Comparison of ENCODE assay signal across 1 cellular context in the genomic region with DNA sequence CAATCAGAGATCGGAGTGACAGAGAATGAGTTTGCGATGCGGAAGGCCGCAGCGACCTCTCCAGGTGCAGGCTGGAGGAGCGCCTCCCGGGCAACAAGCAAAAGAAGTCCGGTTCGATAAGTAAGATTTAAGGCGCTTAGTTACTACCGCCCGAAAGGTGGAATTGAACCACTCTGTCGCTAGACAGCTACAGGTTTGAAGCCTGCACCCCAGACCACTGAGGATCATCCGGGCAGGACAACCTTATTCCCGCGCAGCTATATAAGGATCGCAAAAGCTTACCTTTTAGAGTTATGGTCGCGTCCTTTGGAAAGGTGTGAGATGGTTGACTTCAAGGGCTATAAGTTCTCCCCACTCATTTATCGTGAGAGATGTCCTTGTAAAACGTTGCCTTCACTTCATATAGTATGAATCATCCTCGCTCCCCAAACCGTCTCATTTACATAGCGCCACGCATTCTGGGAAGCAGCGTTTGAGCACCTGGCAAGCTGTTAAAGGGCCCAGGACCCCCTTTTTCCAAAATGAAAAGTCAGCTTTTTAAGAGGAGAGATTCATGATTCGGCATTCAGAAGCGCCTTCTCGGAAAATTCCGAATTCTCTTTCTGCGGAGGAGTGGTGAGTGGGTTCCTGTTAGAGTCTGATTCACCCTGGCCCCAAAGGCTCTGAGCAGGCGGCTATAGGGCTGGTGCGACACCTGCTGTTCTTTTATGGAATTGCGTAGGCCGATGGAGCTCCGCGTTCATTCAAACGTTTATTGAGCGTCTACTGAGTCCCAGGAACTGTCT.
TF ChIP-seq lines count a peak whose summit lies in the region.

No MANE protein-coding gene starts in this region.

TF ChIP-seq in HEK293, 187 proteins besides CTCF, POLR2A, EP300 and RAD21 (continued from another document):
- TF ChIP-seq ZNF350 (tag by site-specific recombination; IDR thresholded peaks at IDR 0.05) (peak; percentile 29; the same call in 1 of the 2 replicates), ZNF324 (tag by site-specific recombination; IDR thresholded peaks at IDR 0.05) (peak; percentile 75; the same call in 1 of the 2 replicates), SP3 (tag by site-specific recombination; IDR thresholded peaks at IDR 0.05) (peak; percentile 68), ZNF670 (tag by site-specific recombination; IDR thresholded peaks at IDR 0.05; ENCODE audit: low read depth) (no peak), MYNN (tag by site-specific recombination; IDR thresholded peaks at IDR 0.05; ENCODE audit: borderline replicate concordance) (peak; percentile 96), ZNF112 (tag by site-specific recombination; IDR thresholded peaks at IDR 0.05) (no peak), ZNF311 (tag by site-specific recombination; IDR thresholded peaks at IDR 0.05; ENCODE audit: borderline replicate concordance) (no peak), ZNF366 (tag by site-specific recombination; conservative IDR thresholded peaks at IDR 0.05) (0 out of 2 replicates have a peak, but pooled peaks have one; percentile 45), ZXDB (tag by site-specific recombination; IDR thresholded peaks at IDR 0.05) (peak; percentile 80), ZNF169 (tag by site-specific recombination; IDR thresholded peaks at IDR 0.05) (no peak), ZSCAN30 (tag by site-specific recombination; IDR thresholded peaks at IDR 0.05) (peak; percentile 78), ZNF791 (tag by site-specific recombination; IDR thresholded peaks at IDR 0.05) (no peak), ZNF157 (tag by site-specific recombination; IDR thresholded peaks at IDR 0.05) (no peak), ZNF501 (tag by site-specific recombination; IDR thresholded peaks at IDR 0.05) (0 out of 2 replicates have a peak, but pooled peaks have one; percentile 52), ZNF132 (tag by site-specific recombination; IDR thresholded peaks at IDR 0.05; ENCODE audit: borderline replicate concordance) (no peak), ZNF76 (tag by site-specific recombination; IDR thresholded peaks at IDR 0.05; ENCODE audit: borderline replicate concordance, low read depth) (peak; percentile 98), ZFP69B (tag by site-specific recombination; IDR thresholded peaks at IDR 0.05) (no peak), ZNF335 (tag by site-specific recombination; conservative IDR thresholded peaks at IDR 0.05) (peak; percentile 85), ZNF785 (tag by site-specific recombination; IDR thresholded peaks at IDR 0.05) (no peak), ZNF560 (tag by site-specific recombination; IDR thresholded peaks at IDR 0.05; ENCODE audit: borderline replicate concordance) (no peak), EGR2 (tag by site-specific recombination; IDR thresholded peaks at IDR 0.05; ENCODE audit: low read depth) (peak; percentile 37; the same call in 1 of the 2 replicates), ZBTB48 (tag by site-specific recombination; IDR thresholded peaks at IDR 0.05) (peak; percentile 53; the same call in 1 of the 2 replicates), HOXC10 (CRISPR knock-in tag; IDR thresholded peaks at IDR 0.05) (no peak), SCRT2 (tag by site-specific recombination; IDR thresholded peaks at IDR 0.05) (peak; percentile 100), ZNF239 (tag by site-specific recombination; IDR thresholded peaks at IDR 0.05) (peak; percentile 100), ZBTB8A (tag by site-specific recombination; IDR thresholded peaks at IDR 0.05) (peak; percentile 85), ZNF394 (tag by site-specific recombination; IDR thresholded peaks at IDR 0.05; ENCODE audit: borderline replicate concordance) (peak; percentile 67; the same call in 1 of the 2 replicates), ZNF24 (tag by site-specific recombination; IDR thresholded peaks at IDR 0.05) (no peak; the same call in none of the 2 replicates), ZBTB17 (tag by site-specific recombination; IDR thresholded peaks at IDR 0.05) (peak; percentile 85), ZNF19 (tag by site-specific recombination; IDR thresholded peaks at IDR 0.05; ENCODE audit: low read depth) (no peak), ZNF214 (tag by site-specific recombination; IDR thresholded peaks at IDR 0.05; ENCODE audit: borderline replicate concordance) (no peak), ZNF248 (tag by site-specific recombination; IDR thresholded peaks at IDR 0.05) (no peak), KLF10 (tag by site-specific recombination; IDR thresholded peaks at IDR 0.05) (peak; percentile 67; the same call in 1 of the 2 replicates), IKZF3 (tag by site-specific recombination; IDR thresholded peaks at IDR 0.05) (0 out of 2 replicates have a peak, but pooled peaks have one; percentile 8), ZNF660 (tag by site-specific recombination; IDR thresholded peaks at IDR 0.05) (peak; percentile 91), ZNF202 (tag by site-specific recombination; IDR thresholded peaks at IDR 0.05; ENCODE audit: borderline replicate concordance) (no peak), ZFP41 (tag by site-specific recombination; IDR thresholded peaks at IDR 0.05; ENCODE audit: borderline replicate concordance) (no peak), ZFHX2 (tag by site-specific recombination; conservative IDR thresholded peaks at IDR 0.05) (peak; percentile 68), YY2 (tag by site-specific recombination; IDR thresholded peaks at IDR 0.05) (0 out of 2 replicates have a peak, but pooled peaks have one; percentile 31)
- TF ChIP-seq, protein P1, sequence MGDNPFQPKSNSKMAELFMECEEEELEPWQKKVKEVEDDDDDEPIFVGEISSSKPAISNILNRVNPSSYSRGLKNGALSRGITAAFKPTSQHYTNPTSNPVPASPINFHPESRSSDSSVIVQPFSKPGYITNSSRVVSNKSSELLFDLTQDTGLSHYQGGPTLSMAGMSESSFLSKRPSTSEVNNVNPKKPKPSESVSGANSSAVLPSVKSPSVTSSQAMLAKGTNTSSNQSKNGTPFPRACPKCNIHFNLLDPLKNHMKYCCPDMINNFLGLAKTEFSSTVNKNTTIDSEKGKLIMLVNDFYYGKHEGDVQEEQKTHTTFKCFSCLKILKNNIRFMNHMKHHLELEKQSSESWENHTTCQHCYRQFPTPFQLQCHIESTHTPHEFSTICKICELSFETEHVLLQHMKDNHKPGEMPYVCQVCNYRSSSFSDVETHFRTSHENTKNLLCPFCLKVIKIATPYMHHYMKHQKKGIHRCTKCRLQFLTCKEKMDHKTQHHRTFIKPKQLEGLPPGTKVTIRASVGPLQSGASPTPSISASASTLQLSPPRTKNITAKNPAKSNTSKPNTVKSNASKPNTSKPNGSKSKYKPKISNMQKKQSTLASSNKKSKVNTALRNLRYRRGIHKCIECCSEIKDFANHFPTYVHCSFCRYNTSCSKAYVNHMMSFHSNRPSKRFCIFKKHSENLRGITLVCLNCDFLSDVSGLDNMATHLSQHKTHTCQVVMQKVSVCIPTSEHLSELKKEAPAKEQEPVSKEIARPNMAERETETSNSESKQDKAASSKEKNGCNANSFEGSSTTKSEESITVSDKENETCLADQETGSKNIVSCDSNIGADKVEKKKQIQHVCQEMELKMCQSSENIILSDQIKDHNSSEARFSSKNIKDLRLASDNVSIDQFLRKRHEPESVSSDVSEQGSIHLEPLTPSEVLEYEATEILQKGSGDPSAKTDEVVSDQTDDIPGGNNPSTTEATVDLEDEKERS (tag by site-specific recombination; IDR thresholded peaks at IDR 0.05): peak; percentile 62; the same call in 1 of the 2 replicates
- TF ChIP-seq, protein P2, sequence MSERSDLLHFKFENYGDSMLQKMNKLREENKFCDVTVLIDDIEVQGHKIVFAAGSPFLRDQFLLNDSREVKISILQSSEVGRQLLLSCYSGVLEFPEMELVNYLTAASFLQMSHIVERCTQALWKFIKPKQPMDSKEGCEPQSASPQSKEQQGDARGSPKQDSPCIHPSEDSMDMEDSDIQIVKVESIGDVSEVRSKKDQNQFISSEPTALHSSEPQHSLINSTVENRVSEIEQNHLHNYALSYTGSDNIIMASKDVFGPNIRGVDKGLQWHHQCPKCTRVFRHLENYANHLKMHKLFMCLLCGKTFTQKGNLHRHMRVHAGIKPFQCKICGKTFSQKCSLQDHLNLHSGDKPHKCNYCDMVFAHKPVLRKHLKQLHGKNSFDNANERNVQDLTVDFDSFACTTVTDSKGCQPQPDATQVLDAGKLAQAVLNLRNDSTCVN (tag by site-specific recombination; optimal IDR thresholded peaks at IDR 0.05): peak; percentile 20
- TF ChIP-seq, protein P3, sequence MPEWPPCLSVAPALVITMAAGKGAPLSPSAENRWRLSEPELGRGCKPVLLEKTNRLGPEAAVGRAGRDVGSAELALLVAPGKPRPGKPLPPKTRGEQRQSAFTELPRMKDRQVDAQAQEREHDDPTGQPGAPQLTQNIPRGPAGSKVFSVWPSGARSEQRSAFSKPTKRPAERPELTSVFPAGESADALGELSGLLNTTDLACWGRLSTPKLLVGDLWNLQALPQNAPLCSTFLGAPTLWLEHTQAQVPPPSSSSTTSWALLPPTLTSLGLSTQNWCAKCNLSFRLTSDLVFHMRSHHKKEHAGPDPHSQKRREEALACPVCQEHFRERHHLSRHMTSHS (tag by site-specific recombination; IDR thresholded peaks at IDR 0.05): no peak
- TF ChIP-seq, protein P4, sequence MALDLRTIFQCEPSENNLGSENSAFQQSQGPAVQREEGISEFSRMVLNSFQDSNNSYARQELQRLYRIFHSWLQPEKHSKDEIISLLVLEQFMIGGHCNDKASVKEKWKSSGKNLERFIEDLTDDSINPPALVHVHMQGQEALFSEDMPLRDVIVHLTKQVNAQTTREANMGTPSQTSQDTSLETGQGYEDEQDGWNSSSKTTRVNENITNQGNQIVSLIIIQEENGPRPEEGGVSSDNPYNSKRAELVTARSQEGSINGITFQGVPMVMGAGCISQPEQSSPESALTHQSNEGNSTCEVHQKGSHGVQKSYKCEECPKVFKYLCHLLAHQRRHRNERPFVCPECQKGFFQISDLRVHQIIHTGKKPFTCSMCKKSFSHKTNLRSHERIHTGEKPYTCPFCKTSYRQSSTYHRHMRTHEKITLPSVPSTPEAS (tag by site-specific recombination; IDR thresholded peaks at IDR 0.05): 0 out of 2 replicates have a peak, but pooled peaks have one; percentile 54
- TF ChIP-seq, protein P5, sequence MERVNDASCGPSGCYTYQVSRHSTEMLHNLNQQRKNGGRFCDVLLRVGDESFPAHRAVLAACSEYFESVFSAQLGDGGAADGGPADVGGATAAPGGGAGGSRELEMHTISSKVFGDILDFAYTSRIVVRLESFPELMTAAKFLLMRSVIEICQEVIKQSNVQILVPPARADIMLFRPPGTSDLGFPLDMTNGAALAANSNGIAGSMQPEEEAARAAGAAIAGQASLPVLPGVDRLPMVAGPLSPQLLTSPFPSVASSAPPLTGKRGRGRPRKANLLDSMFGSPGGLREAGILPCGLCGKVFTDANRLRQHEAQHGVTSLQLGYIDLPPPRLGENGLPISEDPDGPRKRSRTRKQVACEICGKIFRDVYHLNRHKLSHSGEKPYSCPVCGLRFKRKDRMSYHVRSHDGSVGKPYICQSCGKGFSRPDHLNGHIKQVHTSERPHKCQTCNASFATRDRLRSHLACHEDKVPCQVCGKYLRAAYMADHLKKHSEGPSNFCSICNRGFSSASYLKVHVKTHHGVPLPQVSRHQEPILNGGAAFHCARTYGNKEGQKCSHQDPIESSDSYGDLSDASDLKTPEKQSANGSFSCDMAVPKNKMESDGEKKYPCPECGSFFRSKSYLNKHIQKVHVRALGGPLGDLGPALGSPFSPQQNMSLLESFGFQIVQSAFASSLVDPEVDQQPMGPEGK (tag by site-specific recombination; IDR thresholded peaks at IDR 0.05): peak; percentile 45; the same call in 1 of the 2 replicates
